ENCODE assay signal across 18 cellular contexts in the genomic region with DNA sequence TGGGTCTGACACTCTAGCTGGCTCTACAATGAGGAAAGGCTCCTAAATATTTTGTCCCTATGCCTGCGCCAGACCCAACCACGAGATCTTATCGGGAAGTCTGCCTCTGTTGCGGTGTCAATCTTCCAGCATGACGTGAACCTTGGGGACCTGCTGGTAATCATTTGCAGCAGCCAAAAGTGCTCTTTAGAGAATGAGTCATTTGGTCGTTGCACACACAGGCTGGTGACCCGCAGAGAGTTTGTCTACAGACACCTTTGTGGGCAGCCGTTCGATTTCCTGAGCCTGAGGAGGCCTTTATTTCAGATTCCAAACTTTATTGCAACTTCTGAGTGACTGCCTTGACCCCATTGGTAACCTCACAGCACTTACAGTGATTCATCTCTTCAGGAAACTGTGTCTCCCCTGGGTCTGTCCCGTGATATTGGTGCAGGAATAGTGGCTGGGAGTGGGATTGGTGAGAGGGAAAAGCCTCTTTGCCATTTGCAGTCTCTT.
DNase-seq lines count a peak whose midpoint lies in the region; ATAC-seq and TF ChIP-seq lines count a peak whose summit lies in the region.
"Had no signal": no experiment of that assay in that cellular context is flagged by ENCODE, and none has a peak within 500 bp of the region (broad histone marks: within the 10 kb centered on the region; RNA-seq: fewer than 3 reads in every experiment).

No MANE protein-coding gene starts in this region.

- no peaks in the 10 kb centered on the region for H3K27me3 ChIP-seq in breast epithelium
- H3K27me3 ChIP-seq in Panc1 (ENCODE audit: control insufficient read depth, insufficient read depth, low read length) = 0 out of 2 replicates have a peak, but pooled peaks cover 5% of the 10 kb centered on the region
- H3K27me3 ChIP-seq in gastroesophageal sphincter = peaks cover 7% of the 10 kb centered on the region
- H3K27me3 ChIP-seq: adrenal gland had no signal

- H3K36me3 ChIP-seq in breast epithelium (no peaks in the 10 kb centered on the region), Panc1 (ENCODE audit: control insufficient read depth, insufficient read depth, low read length) (no peaks in the 10 kb centered on the region), gastroesophageal sphincter (no peaks in the 10 kb centered on the region)
- H3K36me3 ChIP-seq: adrenal gland, esophagus squamous epithelium had no signal

- H3K27me3 Mint-ChIP-seq in MCF 10A (ENCODE audit: insufficient read depth, unreplicated experiment) = no peaks in the 10 kb centered on the region
- H3K27me3 Mint-ChIP-seq: stimulated activated naive CD8-positive, alpha-beta T cell treated with anti-CD3 and anti-CD28 coated beads, Interleukin-15, Interleukin-2, amounts not matched to agents 100 ng/mL and 50 ng/mL, for 24 hours had no signal

- POLR2A ChIA-PET in MCF 10A (lab: Yijun Ruan, JAX) (no interaction called here), Panc1 (lab: Charles Lee) (no interaction called here)

- no peaks in the 10 kb centered on the region for H3K36me3 Mint-ChIP-seq in MCF 10A (ENCODE audit: insufficient read depth, unreplicated experiment)

- BruUV-seq in MCF 10A (replicated peaks; lab: Mats Ljungman, UMichigan) (no TSS peak), Panc1 (replicated peaks; lab: Mats Ljungman, UMichigan) (no TSS peak)

- no peak for TF ChIP-seq EP300 in gastroesophageal sphincter (IDR thresholded peaks at IDR 0.05)

- no peak overlapping the region for H3K4me3 Mint-ChIP-seq in MCF 10A (ENCODE audit: unreplicated experiment)
- H3K4me3 Mint-ChIP-seq: stimulated activated naive CD8-positive, alpha-beta T cell treated with anti-CD3 and anti-CD28 coated beads, Interleukin-15, Interleukin-2, amounts not matched to agents 100 ng/mL and 50 ng/mL, for 24 hours; T-helper 2 cell treated with Interferon-gamma antibody and Interleukin-4, amounts not matched to agents 5 μg/mL and 100 μg/mL, for 36 hours had no signal

- WGBS in gastroesophageal sphincter (ENCODE audit: low coverage in 1 of 2), 2 donors = 58 to 88% methylated on average over 3 to 4 of the region's 10 CpGs

- in situ Hi-C loops in Panc1 (cut with HindIII; ENCODE audit: low pct_unique_long_range_greater_than_20kb, low sequenced_read_pairs) = no loop called here

- H3K4me1 Mint-ChIP-seq in MCF 10A (ENCODE audit: insufficient read depth, unreplicated experiment) = peaks cover 6% of the 10 kb centered on the region

- H3K4me3 ChIP-seq in breast epithelium (no peak overlapping the region), Panc1 (ENCODE audit: low read depth in 2 of 2, low read length in 2 of 2) (no peak overlapping the region), fibroblast of mammary gland (ENCODE audit: control insufficient read depth, low read depth, low read length) (no peak overlapping the region), gastroesophageal sphincter (no peak overlapping the region)
- H3K4me3 ChIP-seq: adrenal gland, esophagus squamous epithelium had no signal

- no peak for TF ChIP-seq POLR2A in breast epithelium (IDR thresholded peaks at IDR 0.05)
- no peak for TF ChIP-seq POLR2A in gastroesophageal sphincter (IDR thresholded peaks at IDR 0.05)

- H3K27ac ChIP-seq in breast epithelium = no peak overlapping the region
- no peak overlapping the region for H3K27ac ChIP-seq in Panc1 (ENCODE audit: low read length)
- no peak overlapping the region for H3K27ac ChIP-seq in gastroesophageal sphincter
- H3K27ac ChIP-seq: adrenal gland, esophagus squamous epithelium had no signal

- peak; percentile 76 for ATAC-seq in Panc1
- no peak for ATAC-seq in HG03354 (IDR thresholded peaks at IDR 0.05; ENCODE audit: poor library complexity, severe bottlenecking, unreplicated experiment)
- no peak for ATAC-seq in gastroesophageal sphincter

- H3K9me3 ChIP-seq in breast epithelium (no peaks in the 10 kb centered on the region), Panc1 (ENCODE audit: control insufficient read depth, insufficient read depth, low read depth, low read length) (no peaks in the 10 kb centered on the region), gastroesophageal sphincter (no peaks in the 10 kb centered on the region)
- H3K9me3 ChIP-seq: adrenal gland, Caco-2, esophagus squamous epithelium had no signal

- no peak overlapping the region for H3K27ac Mint-ChIP-seq in MCF 10A (ENCODE audit: low read depth, unreplicated experiment)
- H3K27ac Mint-ChIP-seq: stimulated activated naive CD8-positive, alpha-beta T cell treated with anti-CD3 and anti-CD28 coated beads, Interleukin-15, Interleukin-2, amounts not matched to agents 100 ng/mL and 50 ng/mL, for 24 hours; T-helper 2 cell treated with Interferon-gamma antibody and Interleukin-4, amounts not matched to agents 5 μg/mL and 100 μg/mL, for 36 hours had no signal

- CTCF ChIA-PET in MCF 10A (lab: Yijun Ruan, JAX) = interaction anchor here (1.2 kb wide), 1 partner anchor 12 kb away, joined by 3 read pairs; no protein-coding TSS in a partner anchor
- CTCF ChIA-PET in Panc1 (lab: Charles Lee) = no interaction called here

- H3K9me3 Mint-ChIP-seq in MCF 10A (ENCODE audit: unreplicated experiment) = no peaks in the 10 kb centered on the region
- H3K9me3 Mint-ChIP-seq: stimulated activated naive CD8-positive, alpha-beta T cell treated with anti-CD3 and anti-CD28 coated beads, Interleukin-15, Interleukin-2, amounts not matched to agents 100 ng/mL and 50 ng/mL, for 24 hours; T-helper 2 cell treated with Interferon-gamma antibody and Interleukin-4, amounts not matched to agents 5 μg/mL and 100 μg/mL, for 36 hours had no signal

- H3K4me1 ChIP-seq in breast epithelium (no peaks in the 10 kb centered on the region), Panc1 (ENCODE audit: control insufficient read depth, insufficient read depth, low read length) (no peaks in the 10 kb centered on the region), gastroesophageal sphincter (no peaks in the 10 kb centered on the region)
- H3K4me1 ChIP-seq: adrenal gland, Caco-2, esophagus squamous epithelium had no signal

- no peak for TF ChIP-seq CTCF in MCF 10A (IDR thresholded peaks at IDR 0.05; ENCODE audit: unreplicated experiment)
- no peak for TF ChIP-seq CTCF in breast epithelium (IDR thresholded peaks at IDR 0.05)
- TF ChIP-seq CTCF in Panc1 (IDR thresholded peaks at IDR 0.05) = no peak
- no peak for TF ChIP-seq CTCF in fibroblast of mammary gland (conservative IDR thresholded peaks at IDR 0.05; ENCODE audit: control insufficient read depth, insufficient read depth, low read depth, low read length)
- TF ChIP-seq CTCF in gastroesophageal sphincter (IDR thresholded peaks at IDR 0.05) = no peak

- intact Hi-C loops in MCF 10A (cut with micrococcal nuclease) = no loop called here
- intact Hi-C loops in breast epithelium (cut with DNase I; ENCODE audit: low total_unique reads) = no loop called here
- intact Hi-C loops in Panc1 (cut with micrococcal nuclease; ENCODE audit: unreplicated experiment) = no loop called here

- peak; percentile 50 for DNase-seq in MCF 10A (ENCODE audit: unreplicated experiment)
- DNase-seq in breast epithelium (ENCODE audit: low spot score in 2 of 2) = no peak
- DNase-seq in Panc1 (ENCODE audit: low read depth, low spot score) = no peak
- peak; percentile 4 for DNase-seq in fibroblast of mammary gland (ENCODE audit: low read depth)
- DNase-seq in NCI-H2107 (lab: John Stamatoyannopoulos, UW) = no peak
- no peak for DNase-seq in NCI-H2196 (lab: John Stamatoyannopoulos, UW; ENCODE audit: unreplicated experiment)
- DNase-seq: activated CD4-positive, alpha-beta T cell treated with anti-CD3 and anti-CD28 coated beads, Interleukin-2, amount 50 U/mL, for 1 hour; activated T-cell treated with anti-CD3 and anti-CD28 coated beads, Interleukin-2, amount 50 U/mL, for 48 hours; dermis blood vessel endothelial cell; esophagus squamous epithelium; NCI-H1092 treated with DMSO at 0.1 percent for 48 hours; NCI-H226 had no signal

Comparison
In these comparisons a context has a peak if more than half of its experiments do, and no peak if none do; other contexts are left out.
1. DNase-seq: peak in MCF 10A (single experiment) and fibroblast of mammary gland (single experiment); none in breast epithelium (0 of 2), Panc1 (single experiment), NCI-H2107 (single experiment) and NCI-H2196 (single experiment).